10 cellular contexts compared by ENCODE assay signal in the genomic region with DNA sequence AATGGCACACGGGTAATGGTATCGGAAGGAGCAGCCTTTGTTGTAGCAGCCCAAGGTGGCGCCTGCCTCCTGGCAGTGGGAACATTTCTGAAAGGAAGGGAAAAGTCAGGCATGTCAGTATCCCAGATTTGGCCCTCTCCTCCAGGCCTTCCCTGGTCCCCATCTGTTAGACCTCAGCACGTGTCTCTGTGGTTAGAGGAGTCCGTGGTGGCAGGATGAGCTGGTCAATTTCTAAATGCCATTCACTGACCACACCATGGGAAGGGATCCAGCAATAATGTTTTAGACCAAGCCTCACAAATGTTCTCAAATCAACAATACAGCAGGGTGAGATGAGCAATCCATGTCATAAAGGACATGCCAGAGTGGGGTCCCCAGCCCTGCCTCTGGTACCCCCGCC. TPM values are rescaled to one million over a fixed set of nuclear protein-coding genes. Genes with fewer than 3 reads are reported as not detected.
A peak's percentile ranks its signal among the peaks of the same experiment; 100 is the strongest.
DNase-seq lines count a peak whose midpoint lies in the region; FAIRE-seq and TF ChIP-seq lines count a peak whose summit lies in the region.
"Had no signal": no experiment of that assay in that cellular context is flagged by ENCODE, and none has a peak within 500 bp of the region (broad histone marks: within the 10 kb centered on the region; RNA-seq: fewer than 3 reads in every experiment).

No MANE protein-coding gene starts in this region.

- TF ChIP-seq CTCF in dorsolateral prefrontal cortex (IDR thresholded peaks at IDR 0.05 in 54 of 56, conservative IDR thresholded peaks at IDR 0.05 in 2 of 56; ENCODE audit: low read depth in 1 of 56, partially characterized antibody in 56 of 56) (no peak), sigmoid colon (IDR thresholded peaks at IDR 0.05) (no peak)

- TF ChIP-seq POLR2A in sigmoid colon (IDR thresholded peaks at IDR 0.05) = no peak

- WGBS in sigmoid colon, 2 donors = 81 to 91% methylated on average over 6 of the region's 6 CpGs

- H3K27me3 ChIP-seq in dorsolateral prefrontal cortex = no peaks in the 10 kb centered on the region
- no peaks in the 10 kb centered on the region for H3K27me3 ChIP-seq in sigmoid colon

- no peaks in the 10 kb centered on the region for H3K9me3 ChIP-seq in sigmoid colon

- H3K27ac ChIP-seq in dorsolateral prefrontal cortex = peak overlapping the region in 40 of 59 donors; percentile 1 to 80 (median 50)
- H3K27ac ChIP-seq in sigmoid colon = peak overlapping the region in 2 of 4 donors; percentile 55 to 59
- H3K27ac ChIP-seq: epithelial cell of prostate had no signal

- H3K36me3 ChIP-seq in sigmoid colon = no peaks in the 10 kb centered on the region

- H3K4me1 ChIP-seq in sigmoid colon = peaks cover 0 to 26% (median 12%) of the 10 kb centered on the region in 4 donors

- DNase-seq in GM04504 (ENCODE audit: low read depth) (peak; percentile 84), RPMI7951 (ENCODE audit: low read depth) (peak; percentile 92), dorsolateral prefrontal cortex (peak in 1 of 10 donors; percentile 70), skeletal muscle cell (ENCODE audit: low read depth) (peak; percentile 67), sigmoid colon (no peak), NCI-H1105 treated with DMSO at 0.1 percent for 48 hours (lab: John Stamatoyannopoulos, UW) (no peak), GM19239 (ENCODE audit: insufficient read length, low spot score) (no peak)
- DNase-seq: NCI-H2029, SHP77 treated with DMSO at 0.1 percent for 48 hours had no signal

- no peak for FAIRE-seq in GM19239 (lab: Jason Lieb, UNC)

- no peak overlapping the region for H3K4me3 ChIP-seq in dorsolateral prefrontal cortex
- H3K4me3 ChIP-seq in skeletal muscle cell (ENCODE audit: low read depth, low read length) = no peak overlapping the region
- no peak overlapping the region for H3K4me3 ChIP-seq in sigmoid colon

- no peak for TF ChIP-seq EP300 in sigmoid colon (IDR thresholded peaks at IDR 0.05)

- intact Hi-C loops in dorsolateral prefrontal cortex (cut with DNase I) (no loop called here), sigmoid colon (cut with DNase I) (loop anchor here (2.0 kb wide), 1 partner anchor 27 kb away; no protein-coding TSS in a partner anchor)

RNA-seq across cellular contexts. Expression of gene CYP2D6, which starts 49.0 kb away (rescaled TPM):
- total RNA-seq in RPMI7951 (2014; rRNA removed; shearing (Covaris generic)) = not detected in 2 replicates
- 1 to 10 TPM in 119 of 120 experiments, under 1 TPM in 1; 0.76 to 8.0 (median 2.7) TPM for total RNA-seq in dorsolateral prefrontal cortex
- under 1 TPM in 2 of 4 donors, not detected in 2; 0.36 to 0.81 TPM for total RNA-seq in sigmoid colon
- 1 to 10 TPM in 2 of 3 donors, not detected in 1; 1.6 to 3.7 TPM for polyA plus RNA-seq in sigmoid colon

Comparison
In these comparisons a context has a peak if more than half of its experiments do, and no peak if none do; other contexts are left out.
1. DNase-seq: peak in GM04504 (single experiment), RPMI7951 (single experiment) and skeletal muscle cell (single experiment); none in sigmoid colon (single experiment), NCI-H1105 treated with DMSO at 0.1 percent for 48 hours (single experiment) and GM19239 (single experiment).